8 cellular contexts compared by ENCODE assay signal in the genomic region with DNA sequence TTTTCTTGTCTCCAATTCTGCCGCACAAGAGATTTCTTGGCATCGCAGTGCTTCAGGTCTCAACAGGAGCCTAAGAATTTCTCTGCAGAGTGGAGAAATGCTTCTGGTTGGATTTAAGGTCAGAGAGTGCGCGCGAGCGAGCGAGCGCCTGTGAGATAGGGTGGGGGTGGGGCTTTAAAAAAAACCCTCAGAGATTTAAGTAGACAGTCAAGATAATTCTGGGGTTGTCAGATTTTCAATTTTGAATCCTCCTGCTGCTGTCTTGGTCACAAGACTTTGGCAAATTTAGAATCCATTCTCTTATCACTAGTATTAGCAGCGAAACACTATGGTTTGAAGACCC. TPM values are rescaled to one million over a fixed set of nuclear protein-coding genes. Genes with fewer than 3 reads are reported as not detected.
DNase-seq lines count a peak whose midpoint lies in the region; ATAC-seq and TF ChIP-seq lines count a peak whose summit lies in the region.

No MANE protein-coding gene starts in this region.

- ATAC-seq in Panc1, result no peak
- ATAC-seq in HG02642 (IDR thresholded peaks at IDR 0.05; ENCODE audit: poor library complexity, unreplicated experiment), result no peak
- no peak for ATAC-seq in HG03354 (IDR thresholded peaks at IDR 0.05; ENCODE audit: poor library complexity, severe bottlenecking, unreplicated experiment)
- ATAC-seq in esophagus mucosa, result no peak

- TF ChIP-seq CTCF in GM06990 (IDR thresholded peaks at IDR 0.05; ENCODE audit: insufficient read depth, low read length, poor library complexity, severe bottlenecking) (no peak), Panc1 (IDR thresholded peaks at IDR 0.05) (no peak)

- H3K27ac ChIP-seq in Panc1 (ENCODE audit: low read length) (peak overlapping the region; percentile 76), muscle layer of colon (ENCODE audit: low read depth, low read length) (peak overlapping the region; percentile 96)

- H3K27me3 ChIP-seq in GM06990 (replicated peaks; ENCODE audit: control insufficient read depth, insufficient read depth, low read length) (no peaks in the 10 kb centered on the region), Panc1 (ENCODE audit: control insufficient read depth, insufficient read depth, low read length) (no peaks in the 10 kb centered on the region), endocrine pancreas (ENCODE audit: control insufficient read depth, insufficient read depth, low read length) (no peaks in the 10 kb centered on the region), muscle layer of colon (ENCODE audit: control insufficient read depth in 1 of 2, insufficient read depth in 2 of 2, low read length in 2 of 2) (no peaks in the 10 kb centered on the region)

- H3K4me3 ChIP-seq in GM06990 (replicated peaks; ENCODE audit: low read depth, low read length) (peak overlapping the region; percentile 59), Panc1 (ENCODE audit: low read depth in 2 of 2, low read length in 2 of 2) (peak overlapping the region; percentile 70 to 75), endocrine pancreas (ENCODE audit: control insufficient read depth, insufficient read depth, low read length) (peak overlapping the region; percentile 88), muscle layer of colon (ENCODE audit: low read depth in 1 of 2, low read length in 2 of 2) (peak overlapping the region; percentile 60 to 83)

- POLR2A ChIA-PET in Panc1 (lab: Charles Lee), result interaction anchor here (0.6 kb wide), 1 partner anchor 44 kb away, joined by 5 read pairs; no protein-coding TSS in a partner anchor

- CTCF ChIA-PET in Panc1 (lab: Charles Lee), result no interaction called here

- H3K36me3 ChIP-seq in GM06990 (ENCODE audit: control insufficient read depth, insufficient read depth, low read length), result no peaks in the 10 kb centered on the region
- no peaks in the 10 kb centered on the region for H3K36me3 ChIP-seq in Panc1 (ENCODE audit: control insufficient read depth, insufficient read depth, low read length)
- no peaks in the 10 kb centered on the region for H3K36me3 ChIP-seq in endocrine pancreas (ENCODE audit: control insufficient read depth, insufficient read depth, low read length)
- no peaks in the 10 kb centered on the region for H3K36me3 ChIP-seq in muscle layer of colon (ENCODE audit: insufficient read depth, low read length)

- DNase-seq in GM06990 (ENCODE audit: extremely low read depth, insufficient read length) (no peak), Panc1 (ENCODE audit: low read depth, low spot score) (no peak), KG1 (lab: John Stamatoyannopoulos, UW) (no peak)

- intact Hi-C loops in Panc1 (cut with micrococcal nuclease; ENCODE audit: unreplicated experiment), result loop anchor here (5.0 kb wide), 1 partner anchor 51 kb away; a partner anchor contains a TSS

- H3K9ac ChIP-seq in endocrine pancreas (ENCODE audit: control insufficient read depth, insufficient read depth, low read length) (no peak overlapping the region), muscle layer of colon (ENCODE audit: low read length) (peak overlapping the region; percentile 34)

- H3K4me1 ChIP-seq in Panc1 (ENCODE audit: control insufficient read depth, insufficient read depth, low read length) (peaks cover 17% of the 10 kb centered on the region), endocrine pancreas (ENCODE audit: control insufficient read depth, insufficient read depth, low read length) (peaks cover 31% of the 10 kb centered on the region), muscle layer of colon (ENCODE audit: insufficient read depth, low read length) (peaks cover 23% of the 10 kb centered on the region)

- BruUV-seq in Panc1 (replicated peaks; lab: Mats Ljungman, UMichigan), result no TSS peak

- no peaks in the 10 kb centered on the region for H3K9me3 ChIP-seq in Panc1 (ENCODE audit: control insufficient read depth, insufficient read depth, low read depth, low read length)
- no peaks in the 10 kb centered on the region for H3K9me3 ChIP-seq in endocrine pancreas (ENCODE audit: control insufficient read depth, low read length)
- no peaks in the 10 kb centered on the region for H3K9me3 ChIP-seq in muscle layer of colon (ENCODE audit: low read length)

- in situ Hi-C loops in Panc1 (cut with HindIII; ENCODE audit: low pct_unique_long_range_greater_than_20kb, low sequenced_read_pairs), result no loop called here

RNA-seq across cellular contexts. Expression of a gene that starts 49.7 kb away (rescaled TPM):
- 2.4 TPM for total RNA-seq in Panc1 (2021; ENCODE audit: unreplicated experiment)
- polyA plus RNA-seq in Panc1 (2012; ENCODE audit: insufficient read length), result 0.99 TPM
- 5.1 TPM for total RNA-seq in esophagus mucosa

RNA-seq across cellular contexts. Expression of a gene that starts 49.8 kb away (rescaled TPM):
- total RNA-seq in Panc1 (2021; ENCODE audit: unreplicated experiment) (66.2 TPM), esophagus mucosa (42.9 TPM)
- 36.7 TPM for polyA plus RNA-seq in Panc1 (2012; ENCODE audit: insufficient read length)
